ENCODE assay signal across 8 cellular contexts in genomic region chr20:13008761-13009681, GRCh38. TPM values are rescaled to one million over a fixed set of nuclear protein-coding genes. Genes with fewer than 3 reads are reported as not detected.
DNase-seq lines count a peak whose midpoint lies in the region; ATAC-seq, FAIRE-seq and TF ChIP-seq lines count a peak whose summit lies in the region.

Gene SPTLC3 (plus strand): TSS chr20:13008972. CDS start chr20:13009268, 296 bp downstream.

- BruUV-seq in HepG2 (replicated peaks; lab: Mats Ljungman, UMichigan) = TSS peak; percentile 63

- intact Hi-C loops in HepG2 (cut with micrococcal nuclease; ENCODE audit: unreplicated experiment) = loop anchor here (1.0 to 5.0 kb wide), 5 partner anchors 16 to 773 kb away; partner anchors contain the start of gene ESF1

- H3K4me1 ChIP-seq in HUES64 (ENCODE audit: insufficient read depth, low read length) = peaks cover 20% of the 10 kb centered on the region
- peaks cover 67% of the 10 kb centered on the region for H3K4me1 ChIP-seq in HepG2 (ENCODE audit: insufficient read depth, low read length)
- H3K4me1 ChIP-seq in suprapubic skin = peaks cover 24% of the 10 kb centered on the region

- 60% methylated on average over 8 of the region's 9 CpGs for WGBS in HUES64
- 6% methylated on average over 9 of the region's 9 CpGs for WGBS in HepG2 (ENCODE audit: low lambda C conversion rate)
- WGBS in suprapubic skin = 2% methylated on average over 9 of the region's 9 CpGs

- peak within 1 kb of the TSS; percentile 73 for H2AFZ ChIP-seq in HepG2 (ENCODE audit: low read length)

- FAIRE-seq in bronchial epithelial cell (lab: Jason Lieb, UNC) (no peak), HepG2 (lab: Jason Lieb, UNC) (peak; percentile 81)

- ATAC-seq in GM21528 (IDR thresholded peaks at IDR 0.05; ENCODE audit: low FRiP score, unreplicated experiment) (peak; percentile 30), HepG2 (peak; percentile 92)

- CTCF ChIA-PET in HepG2 (lab: Yijun Ruan, JAX; ENCODE audit: low intra/inter-chr PET ratio, low total read pairs) = interaction anchor here (0.9 to 1.0 kb wide), 2 partner anchors 38 to 97 kb away, joined by 4 read pairs; no protein-coding TSS in a partner anchor

- peak; percentile 37; the same call in 1 of the 2 replicates for TF ChIP-seq RAD21 in HepG2 (CRISPR knock-in tag; IDR thresholded peaks at IDR 0.05)

- in situ Hi-C loops in HepG2 (cut with HindIII; ENCODE audit: extremely low pct_ligation_motif_present, low pct_unique_long_range_greater_than_20kb) = no loop called here

- POLR2A ChIA-PET in HepG2 (lab: Yijun Ruan, JAX) = interaction anchor here (1.1 to 3.4 kb wide), 7 partner anchors 8 to 81 kb away, joined by 3 to 31 read pairs (median 7); no protein-coding TSS in a partner anchor

- peak; percentile 40 for DNase-seq in ELR (ENCODE audit: low read depth)
- peak; percentile 58 for DNase-seq in bronchial epithelial cell (ENCODE audit: low read depth)
- peak; percentile 56 for DNase-seq in HepG2 (ENCODE audit: low spot score)
- no peak for DNase-seq in suprapubic skin (ENCODE audit: low spot score in 2 of 2)
- no peak for DNase-seq in COLO668 (lab: John Stamatoyannopoulos, UW; ENCODE audit: unreplicated experiment)
- DNase-seq in NCI-H345 (lab: John Stamatoyannopoulos, UW) = no peak

- no peak within 1 kb of the TSS for H3K9ac ChIP-seq in HUES64 (ENCODE audit: low read depth, low read length)
- H3K9ac ChIP-seq in HepG2 (ENCODE audit: insufficient read depth, low read depth, low read length) = peak within 1 kb of the TSS; percentile 64

- H3K4me2 ChIP-seq in HepG2 (ENCODE audit: low read depth, low read length) = peak within 1 kb of the TSS; percentile 95

- TF ChIP-seq EP300 in HepG2 (IDR thresholded peaks at IDR 0.05; ENCODE audit: low read depth in 2 of 2, low read length in 2 of 2) (no peak), HepG2 (CRISPR knock-in tag; IDR thresholded peaks at IDR 0.05; ENCODE audit: borderline replicate concordance) (no peak), suprapubic skin (IDR thresholded peaks at IDR 0.05) (no peak)

- H3K27me3 ChIP-seq in HUES64 (ENCODE audit: insufficient read depth, low read length) = no peaks in the 10 kb centered on the region
- no peaks in the 10 kb centered on the region for H3K27me3 ChIP-seq in bronchial epithelial cell (ENCODE audit: control insufficient read depth, insufficient read depth, low read length)
- H3K27me3 ChIP-seq in HepG2 (ENCODE audit: control insufficient read depth in 1 of 2, insufficient read depth in 2 of 2, low read length in 2 of 2) = no peaks in the 10 kb centered on the region; a peak in 1 of 5 replicates
- H3K27me3 ChIP-seq in suprapubic skin = no peaks in the 10 kb centered on the region

- H3K4me3 ChIP-seq in HUES64 (ENCODE audit: low read length) (peak within 1 kb of the TSS; percentile 12; the same call in 1 of the 2 replicates), bronchial epithelial cell (ENCODE audit: low read depth, low read length) (peak within 1 kb of the TSS; percentile 37), HepG2 (replicated peaks in 1 of 3; ENCODE audit: insufficient read depth in 1 of 3, low read depth in 2 of 3, low read length in 3 of 3) (peak within 1 kb of the TSS; percentile 50 to 76 (median 67)), suprapubic skin (peak within 1 kb of the TSS; percentile 53)

- peak; percentile 35 to 82; a peak in 3 of 4 replicates for TF ChIP-seq POLR2A in HepG2 (IDR thresholded peaks at IDR 0.05; ENCODE audit: insufficient read depth in 1 of 2, low read depth in 2 of 2, low read length in 2 of 2)
- TF ChIP-seq POLR2A in suprapubic skin (IDR thresholded peaks at IDR 0.05) = no peak

- no peaks in the 10 kb centered on the region for H4K20me1 ChIP-seq in HepG2 (ENCODE audit: insufficient read depth, low read length)

- H3K36me3 ChIP-seq in HUES64 (ENCODE audit: insufficient read depth, low read length) (no peaks in the 10 kb centered on the region), bronchial epithelial cell (ENCODE audit: control insufficient read depth, insufficient read depth, low read length) (no peaks in the 10 kb centered on the region), HepG2 (replicated peaks in 1 of 2; ENCODE audit: control insufficient read depth in 1 of 2, insufficient read depth in 2 of 2, low read length in 2 of 2) (peaks cover 0 to 7% of the 10 kb centered on the region in 2 experiments; a peak in 3 of 5 replicates), suprapubic skin (no peaks in the 10 kb centered on the region)

- TF ChIP-seq CTCF in bronchial epithelial cell (IDR thresholded peaks at IDR 0.05; ENCODE audit: insufficient read depth, low read length, severe bottlenecking) (no peak), HepG2 (CRISPR knock-in tag; IDR thresholded peaks at IDR 0.05) (peak; percentile 60), suprapubic skin (IDR thresholded peaks at IDR 0.05) (no peak)

- no peaks in the 10 kb centered on the region for H3K9me3 ChIP-seq in HUES64 (ENCODE audit: insufficient read depth, low read depth, low read length)
- no peaks in the 10 kb centered on the region for H3K9me3 ChIP-seq in HepG2 (ENCODE audit: low read length)
- H3K9me3 ChIP-seq in suprapubic skin = no peaks in the 10 kb centered on the region

- H3K79me2 ChIP-seq in HepG2 (ENCODE audit: insufficient read depth, low read length) = peaks cover 26% of the 10 kb centered on the region

- no peak within 1 kb of the TSS for H3K27ac ChIP-seq in HUES64 (ENCODE audit: low read depth, low read length)
- H3K27ac ChIP-seq in HepG2 (ENCODE audit: extremely low read length, insufficient read depth, low read length) = peak within 1 kb of the TSS; percentile 49
- H3K27ac ChIP-seq in suprapubic skin = peak within 1 kb of the TSS; percentile 81

TF ChIP-seq in HepG2, 621 proteins besides CTCF, POLR2A, EP300 and RAD21 (continues in another document):
- TF ChIP-seq ZNF710 (CRISPR knock-in tag; IDR thresholded peaks at IDR 0.05; ENCODE audit: borderline replicate concordance) (peak; percentile 33; the same call in 1 of the 2 replicates), ZFYVE20 (CRISPR knock-in tag; IDR thresholded peaks at IDR 0.05; ENCODE audit: borderline replicate concordance, low read depth) (no peak), ZNF543 (CRISPR knock-in tag; IDR thresholded peaks at IDR 0.05) (no peak), CREM (IDR thresholded peaks at IDR 0.05) (no peak), CREM (CRISPR knock-in tag; IDR thresholded peaks at IDR 0.05) (no peak), PTBP1 (IDR thresholded peaks at IDR 0.05; ENCODE audit: low read depth, low read length, poor library complexity, severe bottlenecking) (no peak), IRX3 (CRISPR knock-in tag; IDR thresholded peaks at IDR 0.05; ENCODE audit: borderline replicate concordance, low read depth) (no peak), SMAD3 (CRISPR knock-in tag; IDR thresholded peaks at IDR 0.05) (no peak), ZNF562 (CRISPR knock-in tag; IDR thresholded peaks at IDR 0.05; ENCODE audit: borderline replicate concordance) (no peak), KLF15 (CRISPR knock-in tag; IDR thresholded peaks at IDR 0.05; ENCODE audit: borderline replicate concordance) (no peak), ZNF670 (CRISPR knock-in tag; IDR thresholded peaks at IDR 0.05; ENCODE audit: borderline replicate concordance) (0 out of 2 replicates have a peak, but pooled peaks have one; percentile 48), JUND (CRISPR knock-in tag; IDR thresholded peaks at IDR 0.05) (no peak), MXI1 (IDR thresholded peaks at IDR 0.05; ENCODE audit: borderline replicate concordance, low read depth, low read length) (no peak), REPIN1 (CRISPR knock-in tag; IDR thresholded peaks at IDR 0.05; ENCODE audit: borderline replicate concordance, low read depth) (no peak; the same call in 1 of the 2 replicates)

RNA-seq across cellular contexts. Expression of gene SPTLC3, which starts in this region (rescaled TPM):
- polyA plus RNA-seq in HUES64 (2013, experiment 1 of 2) = 0.95 TPM
- 0.63 TPM for polyA plus RNA-seq in HUES64 (2013, experiment 2 of 2)
- total RNA-seq in bronchial epithelial cell = 2.4 and 4.6 TPM in 2 replicates
- total RNA-seq in HepG2 (2016; rRNA removed; fragmentation: Illumina TruSeq; extraction: Trizol) = 83.7 and 95.6 TPM in 2 replicates
- 5.7 and 7.4 TPM in 2 replicates for total RNA-seq in HepG2 (2016; cell fraction: cytosol; rRNA removed; fragmentation: Illumina TruSeq; extraction: Trizol; ENCODE audit: low read depth)
- 84.1 and 87.4 TPM in 2 replicates for total RNA-seq in HepG2 (2016; cell fraction: insoluble cytoplasmic fraction; rRNA removed; fragmentation: Illumina TruSeq; extraction: Trizol)
- 27.3 and 28.3 TPM in 2 replicates for total RNA-seq in HepG2 (2016; cell fraction: membrane; rRNA removed; fragmentation: Illumina TruSeq; extraction: Trizol)
- 151 and 157 TPM in 2 replicates for total RNA-seq in HepG2 (2016; cell fraction: nucleus; rRNA removed; fragmentation: Illumina TruSeq; extraction: Trizol)
- polyA plus RNA-seq in HepG2 (2011; rRNA removed) = 13.0 and 20.5 TPM in 2 replicates
- polyA plus RNA-seq in HepG2 (2011; cell fraction: cytosol; rRNA removed) = 8.5 and 11.9 TPM in 2 replicates
- 9.9 and 12.6 TPM in 2 replicates for polyA plus RNA-seq in HepG2 (2011; cell fraction: nucleus; rRNA removed)
- polyA plus RNA-seq in HepG2 (2012) = 18.7 and 45.9 TPM in 2 replicates
- polyA plus RNA-seq in HepG2 (2016; cell fraction: cytosol; fragmentation: Illumina TruSeq; extraction: Trizol; ENCODE audit: low read depth) = 3.5 and 3.8 TPM in 2 replicates
- 37.0 and 39.6 TPM in 2 replicates for polyA plus RNA-seq in HepG2 (2016; cell fraction: insoluble cytoplasmic fraction; fragmentation: Illumina TruSeq; extraction: Trizol; ENCODE audit: low read depth)
- polyA plus RNA-seq in HepG2 (2016; cell fraction: membrane; fragmentation: Illumina TruSeq; extraction: Trizol; ENCODE audit: low read depth) = 8.8 and 10.3 TPM in 2 replicates
- polyA plus RNA-seq in HepG2 (2016; cell fraction: nucleus; fragmentation: Illumina TruSeq; extraction: Trizol; ENCODE audit: insufficient read depth, low read depth) = 45.3 and 58.4 TPM in 2 replicates
- polyA minus RNA-seq in HepG2 (2011; rRNA and poly(A)+ RNA removed; ENCODE audit: low replicate concordance) = 0.09 and 18.0 TPM in 2 replicates
- 14.0 and 19.8 TPM in 2 replicates for polyA minus RNA-seq in HepG2 (2011; cell fraction: cytosol; rRNA and poly(A)+ RNA removed)
- 91.3 and 96.6 TPM in 2 replicates for polyA minus RNA-seq in HepG2 (2011; cell fraction: nucleus; rRNA and poly(A)+ RNA removed)
- total RNA-seq in suprapubic skin = 10 to 100 TPM; 54.1 to 83.0 (median 64.7) TPM

Comparison
In these comparisons a context has a peak if more than half of its experiments do, and no peak if none do; other contexts are left out.
1. DNase-seq: peak in ELR (single experiment), bronchial epithelial cell (single experiment) and HepG2 (single experiment); none in suprapubic skin (0 of 2), COLO668 (single experiment) and NCI-H345 (single experiment).
2. H3K4me3 ChIP-seq: peak in every context shown above with its lines; median percentile 67 in HepG2; 53 in suprapubic skin; 37 in bronchial epithelial cell; 12 in HUES64.
3. POLR2A ChIP-seq: peak in HepG2 (2 of 2); none in suprapubic skin (0 of 2).